In genomic region chr22:38203090-38203810, GRCh38 we compare ENCODE assay signal across 8 cellular contexts. TPM values are rescaled to one million over a fixed set of nuclear protein-coding genes. Genes with fewer than 3 reads are reported as not detected.
DNase-seq lines count a peak whose midpoint lies in the region; ATAC-seq lines count a peak whose summit lies in the region.

No MANE protein-coding gene starts in this region.

- no peaks in the 10 kb centered on the region for H3K36me3 Mint-ChIP-seq in T-helper 1 cell treated with Interleukin-12 subunit alpha and Interleukin-12 subunit beta and Interleukin-4 antibody, amounts not matched to agents 30 μg/mL and 1 μg/mL, for 36 hours (ENCODE audit: low read depth)

- peak; percentile 53 for DNase-seq in stimulated activated CD4-positive, alpha-beta T cell treated with anti-CD3 and anti-CD28 coated beads, Interleukin-15, amount 100 ng/mL, for 24 hours
- DNase-seq in stimulated activated CD4-positive, alpha-beta T cell treated with anti-CD3 and anti-CD28 coated beads, Interleukin-2, amount 100 ng/mL, for 48 hours: no peak
- DNase-seq in midbrain (lab: John Stamatoyannopoulos, UW) (no peak), SKM-1 (lab: John Stamatoyannopoulos, UW; ENCODE audit: unreplicated experiment) (no peak)

- peaks cover 28% of the 10 kb centered on the region for H3K4me1 Mint-ChIP-seq in T-helper 1 cell treated with Interleukin-12 subunit alpha and Interleukin-12 subunit beta and Interleukin-4 antibody, amounts not matched to agents 30 μg/mL and 1 μg/mL, for 36 hours (ENCODE audit: low read depth)

- peaks cover 3% of the 10 kb centered on the region for H3K27me3 Mint-ChIP-seq in T-helper 1 cell treated with Interleukin-12 subunit alpha and Interleukin-12 subunit beta and Interleukin-4 antibody, amounts not matched to agents 30 μg/mL and 1 μg/mL, for 36 hours (ENCODE audit: low read depth)

- H3K4me3 ChIP-seq in ectodermal cell (ENCODE audit: insufficient read depth, low read depth, low read length) (peak overlapping the region; percentile 55), muscle layer of duodenum (ENCODE audit: low read depth in 1 of 2, low read length in 2 of 2) (peak overlapping the region; percentile 75 to 84)

- H3K27ac Mint-ChIP-seq in T-helper 1 cell treated with Interleukin-12 subunit alpha and Interleukin-12 subunit beta and Interleukin-4 antibody, amounts not matched to agents 30 μg/mL and 1 μg/mL, for 36 hours: peak overlapping the region; percentile 79

- peak overlapping the region; percentile 85 for H3K4me3 Mint-ChIP-seq in T-helper 1 cell treated with Interleukin-12 subunit alpha and Interleukin-12 subunit beta and Interleukin-4 antibody, amounts not matched to agents 30 μg/mL and 1 μg/mL, for 36 hours

- no peaks in the 10 kb centered on the region for H3K9me3 Mint-ChIP-seq in T-helper 1 cell treated with Interleukin-12 subunit alpha and Interleukin-12 subunit beta and Interleukin-4 antibody, amounts not matched to agents 30 μg/mL and 1 μg/mL, for 36 hours

- no peak for ATAC-seq in GM18511 (IDR thresholded peaks at IDR 0.05; ENCODE audit: unreplicated experiment)

- 14 to 17% methylated on average over 15 to 18 of the region's 19 CpGs for WGBS in ectodermal cell, 2 experiments

- no peaks in the 10 kb centered on the region for H3K36me3 ChIP-seq in ectodermal cell (ENCODE audit: control insufficient read depth, insufficient read depth, low read length)
- H3K36me3 ChIP-seq in muscle layer of duodenum (ENCODE audit: control insufficient read depth in 1 of 2, insufficient read depth in 2 of 2, low read length in 2 of 2): peaks cover 0 to 3% of the 10 kb centered on the region in 2 donors

- H3K4me1 ChIP-seq in ectodermal cell (ENCODE audit: control insufficient read depth, insufficient read depth, low read length) (peaks cover 8% of the 10 kb centered on the region), muscle layer of duodenum (ENCODE audit: control insufficient read depth in 1 of 2, insufficient read depth in 2 of 2, low read length in 2 of 2) (peaks cover 13 to 20% of the 10 kb centered on the region in 2 donors)

- no peak overlapping the region for H3K27ac ChIP-seq in ectodermal cell (ENCODE audit: insufficient read depth, low read depth, low read length, poor library complexity, severe bottlenecking)
- H3K27ac ChIP-seq in muscle layer of duodenum (ENCODE audit: low read length): peak overlapping the region; percentile 78

- peaks cover 50% of the 10 kb centered on the region for H3K27me3 ChIP-seq in ectodermal cell (ENCODE audit: control insufficient read depth, insufficient read depth, low read length, poor library complexity, severe bottlenecking)
- no peaks in the 10 kb centered on the region for H3K27me3 ChIP-seq in muscle layer of duodenum (ENCODE audit: low read depth, low read length)

- H3K9me3 ChIP-seq in ectodermal cell (ENCODE audit: control insufficient read depth, low read length) (no peaks in the 10 kb centered on the region), muscle layer of duodenum (ENCODE audit: control insufficient read depth in 1 of 2, low read length in 2 of 2) (no peaks in the 10 kb centered on the region)

RNA-seq across cellular contexts. Expression of gene MAFF, which starts 1.5 kb away (rescaled TPM):
- 1.4 TPM for polyA plus RNA-seq in ectodermal cell (2013, experiment 1 of 4)
- polyA plus RNA-seq in ectodermal cell (2013, experiment 2 of 4): 1.2 TPM
- polyA plus RNA-seq in ectodermal cell (2013, experiment 3 of 4): 1.9 TPM
- 0.97 TPM for polyA plus RNA-seq in ectodermal cell (2013, experiment 4 of 4)

RNA-seq across cellular contexts. Expression of gene PLA2G6, which starts 21.6 kb away (rescaled TPM):
- 29.6 TPM for polyA plus RNA-seq in ectodermal cell (2013, experiment 1 of 4)
- polyA plus RNA-seq in ectodermal cell (2013, experiment 2 of 4): 30.2 TPM
- 24.4 TPM for polyA plus RNA-seq in ectodermal cell (2013, experiment 3 of 4)
- 27.4 TPM for polyA plus RNA-seq in ectodermal cell (2013, experiment 4 of 4)
